Comparison of ENCODE assay signal across 1 cellular context in genomic region chr11:119324124-119324665, GRCh38.
TF ChIP-seq lines count a peak whose summit lies in the region.

No MANE protein-coding gene starts in this region.

TF ChIP-seq in WTC11, 78 proteins besides CTCF, POLR2A, EP300 and RAD21 (continued from another document):
- TF ChIP-seq, protein P1, sequence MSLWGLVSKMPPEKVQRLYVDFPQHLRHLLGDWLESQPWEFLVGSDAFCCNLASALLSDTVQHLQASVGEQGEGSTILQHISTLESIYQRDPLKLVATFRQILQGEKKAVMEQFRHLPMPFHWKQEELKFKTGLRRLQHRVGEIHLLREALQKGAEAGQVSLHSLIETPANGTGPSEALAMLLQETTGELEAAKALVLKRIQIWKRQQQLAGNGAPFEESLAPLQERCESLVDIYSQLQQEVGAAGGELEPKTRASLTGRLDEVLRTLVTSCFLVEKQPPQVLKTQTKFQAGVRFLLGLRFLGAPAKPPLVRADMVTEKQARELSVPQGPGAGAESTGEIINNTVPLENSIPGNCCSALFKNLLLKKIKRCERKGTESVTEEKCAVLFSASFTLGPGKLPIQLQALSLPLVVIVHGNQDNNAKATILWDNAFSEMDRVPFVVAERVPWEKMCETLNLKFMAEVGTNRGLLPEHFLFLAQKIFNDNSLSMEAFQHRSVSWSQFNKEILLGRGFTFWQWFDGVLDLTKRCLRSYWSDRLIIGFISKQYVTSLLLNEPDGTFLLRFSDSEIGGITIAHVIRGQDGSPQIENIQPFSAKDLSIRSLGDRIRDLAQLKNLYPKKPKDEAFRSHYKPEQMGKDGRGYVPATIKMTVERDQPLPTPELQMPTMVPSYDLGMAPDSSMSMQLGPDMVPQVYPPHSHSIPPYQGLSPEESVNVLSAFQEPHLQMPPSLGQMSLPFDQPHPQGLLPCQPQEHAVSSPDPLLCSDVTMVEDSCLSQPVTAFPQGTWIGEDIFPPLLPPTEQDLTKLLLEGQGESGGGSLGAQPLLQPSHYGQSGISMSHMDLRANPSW (CRISPR knock-in tag; conservative IDR thresholded peaks at IDR 0.05; ENCODE audit: low read depth) = no peak
- TF ChIP-seq USF1 (CRISPR knock-in tag; IDR thresholded peaks at IDR 0.05) = no peak
- no peak for TF ChIP-seq NFE2L1 (CRISPR knock-in tag; IDR thresholded peaks at IDR 0.05)
- no peak for TF ChIP-seq MYBL2 (CRISPR knock-in tag; IDR thresholded peaks at IDR 0.05)
